ENCODE assay signal across 34 cellular contexts in the genomic region with DNA sequence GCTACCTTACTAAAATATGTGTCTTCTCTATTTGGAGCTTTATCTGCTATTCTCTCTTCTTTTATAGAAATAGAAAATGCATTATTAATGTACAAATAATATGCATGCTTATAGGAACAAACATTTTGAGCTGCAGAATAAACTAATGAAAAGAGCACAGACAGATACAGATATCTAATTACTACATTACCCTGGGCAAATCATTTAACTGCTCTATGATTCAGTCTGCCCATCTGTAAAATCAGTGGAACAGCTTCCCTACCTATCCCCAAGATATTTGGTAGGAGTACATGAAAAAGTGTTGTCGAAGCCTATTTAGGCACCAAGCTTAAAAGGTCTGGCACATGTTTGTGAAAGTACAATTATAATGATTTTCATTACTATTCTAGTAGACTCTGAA.
"Had no signal": no experiment of that assay in that cellular context is flagged by ENCODE, and none has a peak within 500 bp of the region (broad histone marks: within the 10 kb centered on the region; RNA-seq: fewer than 3 reads in every experiment).

No MANE protein-coding gene starts in this region.

- H3K9me3 ChIP-seq: adrenal gland, body of pancreas, breast epithelium had no signal

- DNase-seq: activated B cell treated with CpG ODN at 0.5 μM for 24 hours; activated CD4-positive, alpha-beta memory T cell treated with anti-CD3 and anti-CD28 coated beads for 36 hours; activated CD4-positive, alpha-beta T cell treated with anti-CD3 and anti-CD28 coated beads for 4 hours; activated CD4-positive, alpha-beta T cell treated with anti-CD3 and anti-CD28 coated beads, Interleukin-2, amount 10 ng/mL, durations not matched to agents 24 days and 14 days; activated CD4-positive, alpha-beta T cell treated with anti-CD3 and anti-CD28 coated beads, Interleukin-2, amount 50 U/mL, for 1 hour; activated CD4-positive, alpha-beta T cell treated with anti-CD3 and anti-CD28 coated beads, Interleukin-2, amount 50 U/mL, for 4 hours; activated CD4-positive, CD25-positive, alpha-beta regulatory T cell treated with anti-CD3 and anti-CD28 coated beads, Interleukin-2, amount 50 U/mL, for 72 hours; activated CD8-positive, alpha-beta memory T cell treated with anti-CD3 and anti-CD28 coated beads, Interleukin-2, amount 50 U/mL, for 4 hours; activated CD8-positive, alpha-beta T cell treated with anti-CD3 and anti-CD28 coated beads for 36 hours; activated effector memory CD4-positive, alpha-beta T cell treated with anti-CD3 and anti-CD28 coated beads, Interleukin-2, amount 50 U/mL, for 16 hours; activated gamma-delta T cell treated with Interleukin-2 at 50 U/mL for 16 hours; activated naive CD4-positive, alpha-beta T cell; activated naive CD4-positive, alpha-beta T cell treated with anti-CD3 and anti-CD28 coated beads for 36 hours; activated naive CD4-positive, alpha-beta T cell treated with anti-CD3 and anti-CD28 coated beads, Interleukin-2, amount 50 U/mL, for 16 hours; activated naive CD8-positive, alpha-beta T cell treated with anti-CD3 and anti-CD28 coated beads for 36 hours; activated T-cell treated with anti-CD3 and anti-CD28 coated beads for 4 hours; activated T-cell treated with anti-CD3 and anti-CD28 coated beads, Interleukin-2, amount 50 U/mL, for 1 hour; activated T-cell treated with anti-CD3 and anti-CD28 coated beads, Interleukin-2, amount 50 U/mL, for 4 hours; activated T-cell treated with anti-CD3 and anti-CD28 coated beads, Interleukin-2, amount 50 U/mL, for 72 hours; adrenal gland; amniotic stem cell; aorta; body of pancreas; brain microvascular endothelial cell; central memory CD4-positive, alpha-beta T cell; T-helper 2 cell; T-helper 9 cell had no signal

- ATAC-seq: activated CD8-positive, alpha-beta T cell treated with anti-CD3 and anti-CD28 coated beads for 36 hours; activated naive CD4-positive, alpha-beta T cell treated with anti-CD3 and anti-CD28 coated beads, Interleukin-2, amount 50 U/mL, for 72 hours; activated T-cell treated with anti-CD3 and anti-CD28 coated beads, Interleukin-2, amount 50 U/mL, for 4 hours; activated T-cell treated with anti-CD3 and anti-CD28 coated beads, Interleukin-2, amount 50 U/mL, for 72 hours; activated T-helper 17 cell treated with anti-CD3 and anti-CD28 coated beads, Interleukin-2, amount 50 U/mL, for 72 hours; body of pancreas had no signal

- H3K4me1 Mint-ChIP-seq: activated B cell treated with CpG ODN at 0.5 μM for 24 hours had no signal

- H3K27ac Mint-ChIP-seq: activated B cell treated with CpG ODN at 0.5 μM for 24 hours; activated CD4-positive, alpha-beta memory T cell treated with anti-CD3 and anti-CD28 coated beads for 36 hours; activated CD4-positive, alpha-beta T cell treated with anti-CD3 and anti-CD28 coated beads, Interleukin-2, amount 10 ng/mL, durations not matched to agents 24 days and 14 days; activated CD8-positive, alpha-beta T cell treated with anti-CD3 and anti-CD28 coated beads for 36 hours; activated naive CD4-positive, alpha-beta T cell treated with anti-CD3 and anti-CD28 coated beads for 36 hours; activated naive CD4-positive, alpha-beta T cell treated with anti-CD3 and anti-CD28 coated beads, Interleukin-2, amount 50 U/mL, for 72 hours; activated naive CD8-positive, alpha-beta T cell treated with anti-CD3 and anti-CD28 coated beads for 36 hours; activated T-cell treated with anti-CD3 and anti-CD28 coated beads, Interleukin-2, amount 50 U/mL, for 72 hours; activated T-helper 1 cell treated with anti-CD3 and anti-CD28 coated beads, Interleukin-12 subunit alpha, Interleukin-12 subunit beta, Interleukin-2, Interleukin-4 antibody, amounts not matched to agents 30 ng/mL and 10 ng/mL and 1 ng/mL, durations not matched to agents 14 hours and 24 hours and 36 hours; activated T-helper 17 cell treated with anti-CD3 and anti-CD28 coated beads, Interleukin-2, amount 50 U/mL, for 72 hours; T-helper 1 cell treated with Interleukin-12 subunit alpha and Interleukin-12 subunit beta and Interleukin-4 antibody, amounts not matched to agents 30 μg/mL and 1 μg/mL, for 36 hours; T-helper 2 cell treated with Interferon-gamma antibody and Interleukin-4, amounts not matched to agents 5 μg/mL and 100 μg/mL, for 36 hours had no signal

- H3K27me3 ChIP-seq: adrenal gland, body of pancreas, brain microvascular endothelial cell, breast epithelium had no signal

- H3K36me3 Mint-ChIP-seq: activated CD4-positive, alpha-beta memory T cell treated with anti-CD3 and anti-CD28 coated beads for 36 hours; activated naive CD4-positive, alpha-beta T cell treated with anti-CD3 and anti-CD28 coated beads, Interleukin-2, amount 50 U/mL, for 72 hours; activated naive CD8-positive, alpha-beta T cell treated with anti-CD3 and anti-CD28 coated beads for 36 hours had no signal

- H3K36me3 ChIP-seq: adrenal gland, brain microvascular endothelial cell, breast epithelium had no signal

- H3K9me3 Mint-ChIP-seq: activated B cell treated with CpG ODN at 0.5 μM for 24 hours; activated CD4-positive, alpha-beta memory T cell treated with anti-CD3 and anti-CD28 coated beads for 36 hours; activated CD8-positive, alpha-beta T cell treated with anti-CD3 and anti-CD28 coated beads for 36 hours; activated naive CD4-positive, alpha-beta T cell treated with anti-CD3 and anti-CD28 coated beads for 36 hours; activated naive CD4-positive, alpha-beta T cell treated with anti-CD3 and anti-CD28 coated beads, Interleukin-2, amount 50 U/mL, for 72 hours; activated naive CD8-positive, alpha-beta T cell treated with anti-CD3 and anti-CD28 coated beads for 36 hours; activated T-cell treated with anti-CD3 and anti-CD28 coated beads, Interleukin-2, amount 50 U/mL, for 4 hours; activated T-cell treated with anti-CD3 and anti-CD28 coated beads, Interleukin-2, amount 50 U/mL, for 72 hours; activated T-helper 17 cell treated with anti-CD3 and anti-CD28 coated beads, Interleukin-2, amount 50 U/mL, for 72 hours; T-helper 1 cell treated with Interleukin-12 subunit alpha and Interleukin-12 subunit beta and Interleukin-4 antibody, amounts not matched to agents 30 μg/mL and 1 μg/mL, for 36 hours had no signal

- H3K4me1 ChIP-seq: adrenal gland, breast epithelium had no signal

- H3K4me3 ChIP-seq: adrenal gland, body of pancreas, breast epithelium had no signal

- H3K27ac ChIP-seq: adrenal gland, body of pancreas, brain microvascular endothelial cell, breast epithelium, VCaP had no signal

- H3K4me3 Mint-ChIP-seq: activated B cell treated with CpG ODN at 0.5 μM for 24 hours; activated CD4-positive, alpha-beta memory T cell treated with anti-CD3 and anti-CD28 coated beads for 36 hours; activated CD4-positive, alpha-beta T cell treated with anti-CD3 and anti-CD28 coated beads, Interleukin-2, amount 10 ng/mL, durations not matched to agents 24 days and 14 days; activated CD8-positive, alpha-beta T cell treated with anti-CD3 and anti-CD28 coated beads for 36 hours; activated naive CD4-positive, alpha-beta T cell treated with anti-CD3 and anti-CD28 coated beads for 36 hours; activated naive CD8-positive, alpha-beta T cell treated with anti-CD3 and anti-CD28 coated beads for 36 hours; activated T-cell treated with anti-CD3 and anti-CD28 coated beads, Interleukin-2, amount 50 U/mL, for 4 hours; activated T-cell treated with anti-CD3 and anti-CD28 coated beads, Interleukin-2, amount 50 U/mL, for 72 hours; activated T-helper 1 cell treated with anti-CD3 and anti-CD28 coated beads, Interleukin-12 subunit alpha, Interleukin-12 subunit beta, Interleukin-2, Interleukin-4 antibody, amounts not matched to agents 30 ng/mL and 10 ng/mL and 1 ng/mL, durations not matched to agents 14 hours and 24 hours and 36 hours; activated T-helper 17 cell treated with anti-CD3 and anti-CD28 coated beads, Interleukin-2, amount 50 U/mL, for 72 hours; T-helper 1 cell treated with Interleukin-12 subunit alpha and Interleukin-12 subunit beta and Interleukin-4 antibody, amounts not matched to agents 30 μg/mL and 1 μg/mL, for 36 hours; T-helper 2 cell treated with Interferon-gamma antibody and Interleukin-4, amounts not matched to agents 5 μg/mL and 100 μg/mL, for 36 hours had no signal
